Comparison of ENCODE assay signal across 8 cellular contexts in genomic region chr9:135887585-135888050, GRCh38. TPM values are rescaled to one million over a fixed set of nuclear protein-coding genes. Genes with fewer than 3 reads are reported as not detected.
DNase-seq lines count a peak whose midpoint lies in the region; ATAC-seq, FAIRE-seq and TF ChIP-seq lines count a peak whose summit lies in the region.

No MANE protein-coding gene starts in this region.

- WGBS in endodermal cell (ENCODE audit: insufficient coverage in 1 of 2, insufficient read length in 1 of 2), 2 experiments, result 71% methylated on average over 12 of the region's 12 CpGs

- DNase-seq in GM12892 (ENCODE audit: insufficient read length) (peak; percentile 65), endodermal cell (peak; percentile 87), RPMI8226 (no peak), middle frontal gyrus (ENCODE audit: extremely low spot score, low spot score) (no peak), D341Med (ENCODE audit: low spot score) (no peak)
- DNase-seq in activated CD4-positive, alpha-beta T cell treated with anti-CD3 and anti-CD28 coated beads for 1 hour, result peak; percentile 26
- DNase-seq in stimulated activated CD4-positive, alpha-beta T cell treated with anti-CD3 and anti-CD28 coated beads, Interleukin-4, amount 100 ng/mL, for 24 hours, result peak; percentile 55

- H3K27ac ChIP-seq in endodermal cell (ENCODE audit: low read depth, low read length), result peak overlapping the region; percentile 62

- no peak for TF ChIP-seq POLR2A in GM12892 (IDR thresholded peaks at IDR 0.05; ENCODE audit: low read depth, low read length)

- peaks cover 78% of the 10 kb centered on the region for H3K4me1 Mint-ChIP-seq in endodermal cell

- no peaks in the 10 kb centered on the region for H3K36me3 Mint-ChIP-seq in endodermal cell (ENCODE audit: low read depth)

- H3K27ac Mint-ChIP-seq in endodermal cell, result peak overlapping the region; percentile 74

- H3K9me3 ChIP-seq in endodermal cell (ENCODE audit: control insufficient read depth, low read length), result no peaks in the 10 kb centered on the region

- no peaks in the 10 kb centered on the region for H3K36me3 ChIP-seq in endodermal cell (ENCODE audit: control insufficient read depth, insufficient read depth, low read length)

- H3K4me3 ChIP-seq in endodermal cell (ENCODE audit: low read length), result no peak overlapping the region

- ATAC-seq in HG03175 (IDR thresholded peaks at IDR 0.05; ENCODE audit: unreplicated experiment), result peak; percentile 65

- H3K27me3 ChIP-seq in endodermal cell (ENCODE audit: control insufficient read depth, insufficient read depth, low read length, poor library complexity, severe bottlenecking), result no peaks in the 10 kb centered on the region

- H3K4me1 ChIP-seq in endodermal cell (ENCODE audit: control insufficient read depth, insufficient read depth, low read length), result peaks cover 24% of the 10 kb centered on the region

- H3K9ac ChIP-seq in endodermal cell (ENCODE audit: extremely low read depth, low read length, poor library complexity, severe bottlenecking), result no peak overlapping the region

- peak; percentile 20 for TF ChIP-seq CTCF in endodermal cell (conservative IDR thresholded peaks at IDR 0.05)

- peak; percentile 78 for FAIRE-seq in GM12892 (lab: Jason Lieb, UNC)

- peak overlapping the region; percentile 12 for H3K4me3 Mint-ChIP-seq in endodermal cell

- no peaks in the 10 kb centered on the region for H3K27me3 Mint-ChIP-seq in endodermal cell (ENCODE audit: insufficient read depth)

- no peaks in the 10 kb centered on the region for H3K9me3 Mint-ChIP-seq in endodermal cell

RNA-seq across cellular contexts. Expression of gene CAMSAP1, which starts 19.7 kb away (rescaled TPM):
- polyA plus RNA-seq in GM12892 (2012; ENCODE audit: missing spikeins), result 10.7 TPM
- 10 to 100 TPM; 40.1 to 43.1 TPM for total RNA-seq in endodermal cell
- polyA plus RNA-seq in endodermal cell (2013, experiment 1 of 2), result 36.8 TPM
- 37.7 TPM for polyA plus RNA-seq in endodermal cell (2013, experiment 2 of 2)

Comparison
In these comparisons a context has a peak if more than half of its experiments do, and no peak if none do; other contexts are left out.
1. DNase-seq: peak in GM12892 (single experiment), activated CD4-positive, alpha-beta T cell treated with anti-CD3 and anti-CD28 coated beads for 1 hour (single experiment), endodermal cell (single experiment) and stimulated activated CD4-positive, alpha-beta T cell treated with anti-CD3 and anti-CD28 coated beads, Interleukin-4, amount 100 ng/mL, for 24 hours (single experiment); none in RPMI8226 (single experiment), middle frontal gyrus (single experiment) and D341Med (single experiment).